13 cellular contexts compared by ENCODE assay signal in genomic region chr1:202084791-202085681, GRCh38. TPM values are rescaled to one million over a fixed set of nuclear protein-coding genes. Genes with fewer than 3 reads are reported as not detected.
DNase-seq lines count a peak whose midpoint lies in the region; ATAC-seq and TF ChIP-seq lines count a peak whose summit lies in the region.
"Had no signal": no experiment of that assay in that cellular context is flagged by ENCODE, and none has a peak within 500 bp of the region (broad histone marks: within the 10 kb centered on the region; RNA-seq: fewer than 3 reads in every experiment).

No MANE protein-coding gene starts in this region.

- TSS peak; percentile 80 for BruUV-seq in Calu3 (replicated peaks; lab: Mats Ljungman, UMichigan)

- peaks cover 62% of the 10 kb centered on the region for H3K4me1 Mint-ChIP-seq in Calu3 (ENCODE audit: low read depth, unreplicated experiment)
- peaks cover 51% of the 10 kb centered on the region for H3K4me1 Mint-ChIP-seq in nephron progenitor cell

- CTCF ChIA-PET in Calu3 (lab: Charles Lee): interaction anchor here (0.6 to 3.0 kb wide), 11 partner anchors 16 to 77 kb away, joined by 3 to 26 read pairs (median 4); partner anchors contain the start of gene ELF3

- H3K27ac ChIP-seq in dorsolateral prefrontal cortex: peak overlapping the region; percentile 79 to 99 (median 96)
- H3K27ac ChIP-seq: heart left ventricle, spleen, upper lobe of left lung had no signal

- H3K36me3 Mint-ChIP-seq in Calu3 (ENCODE audit: insufficient read depth, unreplicated experiment) (peaks cover 32% of the 10 kb centered on the region), nephron progenitor cell (ENCODE audit: low read depth) (no peaks in the 10 kb centered on the region)
- H3K36me3 Mint-ChIP-seq: activated naive CD8-positive, alpha-beta T cell had no signal

- peak; percentile 97 for DNase-seq in Calu3
- peak; percentile 96 for DNase-seq in NCI-H2107 (lab: John Stamatoyannopoulos, UW)
- DNase-seq in dorsolateral prefrontal cortex: peak; percentile 14 to 94 (median 88)
- no peak for DNase-seq in nephron progenitor cell
- no peak for DNase-seq in HuH-7.5 (ENCODE audit: low spot score)
- no peak for DNase-seq in activated CD8-positive, alpha-beta memory T cell treated with anti-CD3 and anti-CD28 coated beads, Interleukin-2, amount 50 U/mL, for 48 hours
- DNase-seq in NCI-H524 treated with DMSO at 0.1 percent for 48 hours (lab: John Stamatoyannopoulos, UW): no peak
- DNase-seq: spleen, T-helper 17 cell had no signal

- no peak for ATAC-seq in GM19035 (IDR thresholded peaks at IDR 0.05; ENCODE audit: unreplicated experiment)
- ATAC-seq: T-helper 17 cell had no signal

- H3K9me3 Mint-ChIP-seq in Calu3 (ENCODE audit: low read depth, unreplicated experiment): no peaks in the 10 kb centered on the region
- no peaks in the 10 kb centered on the region for H3K9me3 Mint-ChIP-seq in nephron progenitor cell

- TF ChIP-seq CTCF in Calu3 (IDR thresholded peaks at IDR 0.05; ENCODE audit: unreplicated experiment): no peak
- peak in 5 of 56 donors; percentile 5 to 31 (median 22) for TF ChIP-seq CTCF in dorsolateral prefrontal cortex (IDR thresholded peaks at IDR 0.05 in 54 of 56, conservative IDR thresholded peaks at IDR 0.05 in 2 of 56; ENCODE audit: low read depth in 1 of 56, partially characterized antibody in 56 of 56)
- no peak for TF ChIP-seq CTCF in nephron progenitor cell (IDR thresholded peaks at IDR 0.05)

- H3K4me3 Mint-ChIP-seq in Calu3 (ENCODE audit: low read depth, unreplicated experiment) (peak overlapping the region; percentile 67), nephron progenitor cell (peak overlapping the region; percentile 44)
- H3K4me3 Mint-ChIP-seq: activated naive CD8-positive, alpha-beta T cell; T-helper 17 cell had no signal

- H3K27me3 ChIP-seq in dorsolateral prefrontal cortex: no peaks in the 10 kb centered on the region
- H3K27me3 ChIP-seq: heart left ventricle, spleen, upper lobe of left lung had no signal

- H3K27me3 Mint-ChIP-seq in Calu3 (ENCODE audit: unreplicated experiment): no peaks in the 10 kb centered on the region
- H3K27me3 Mint-ChIP-seq in nephron progenitor cell (ENCODE audit: low read depth, poor library complexity): peaks cover 5% of the 10 kb centered on the region
- H3K27me3 Mint-ChIP-seq: activated naive CD8-positive, alpha-beta T cell had no signal

- intact Hi-C loops in Calu3 (cut with micrococcal nuclease; ENCODE audit: unreplicated experiment) (loop anchor here (1.0 to 2.0 kb wide), 5 partner anchors 21 to 76 kb away; no protein-coding TSS in a partner anchor), dorsolateral prefrontal cortex (cut with DNase I) (loop anchor here (2.0 to 5.0 kb wide), 3 partner anchors 37 to 76 kb away; partner anchors contain the start of gene GPR37L1 (in 1 of the 2))

- peak overlapping the region in 6 of 59 donors; percentile 2 to 35 (median 22) for H3K4me3 ChIP-seq in dorsolateral prefrontal cortex
- H3K4me3 ChIP-seq: heart left ventricle, spleen, upper lobe of left lung had no signal

- H3K27ac Mint-ChIP-seq in Calu3 (ENCODE audit: unreplicated experiment): peak overlapping the region; percentile 99
- peak overlapping the region; percentile 98 for H3K27ac Mint-ChIP-seq in nephron progenitor cell
- H3K27ac Mint-ChIP-seq: activated naive CD8-positive, alpha-beta T cell; T-helper 17 cell had no signal

RNA-seq across cellular contexts. Expression of gene GPR37L1, which starts 37.7 kb away (rescaled TPM):
- total RNA-seq in Calu3 (2022) (0.12 and 0.22 TPM in 2 replicates), dorsolateral prefrontal cortex (100 to 1,000 TPM in 3 of 120 experiments, 10 to 100 TPM in 117; 26.2 to 167 (median 58.0) TPM)
- total RNA-seq: spleen, T-helper 17 cell had no signal

RNA-seq across cellular contexts. Expression of gene ARL8A, which starts 59.5 kb away (rescaled TPM):
- total RNA-seq in Calu3 (2022) (64.1 and 66.9 TPM in 2 replicates), dorsolateral prefrontal cortex (100 to 1,000 TPM in 119 of 120 experiments, 10 to 100 TPM in 1; 88.0 to 248 (median 166) TPM)

Comparison
In these comparisons a context has a peak if more than half of its experiments do, and no peak if none do; other contexts are left out.
1. DNase-seq: peak in Calu3 (single experiment), NCI-H2107 (single experiment) and dorsolateral prefrontal cortex (10 of 10); none in nephron progenitor cell (single experiment), HuH-7.5 (single experiment), activated CD8-positive, alpha-beta memory T cell treated with anti-CD3 and anti-CD28 coated beads, Interleukin-2, amount 50 U/mL, for 48 hours (single experiment) and NCI-H524 treated with DMSO at 0.1 percent for 48 hours (single experiment).
2. RNA of gene GPR37L1, which starts 37.7 kb away (total RNA-seq): 26.2 to 167 TPM in dorsolateral prefrontal cortex; 0.12 to 0.22 TPM in Calu3; every median in the first group is over 10 times any median in the second.